ENCODE assay signal across 9 cellular contexts in the genomic region with DNA sequence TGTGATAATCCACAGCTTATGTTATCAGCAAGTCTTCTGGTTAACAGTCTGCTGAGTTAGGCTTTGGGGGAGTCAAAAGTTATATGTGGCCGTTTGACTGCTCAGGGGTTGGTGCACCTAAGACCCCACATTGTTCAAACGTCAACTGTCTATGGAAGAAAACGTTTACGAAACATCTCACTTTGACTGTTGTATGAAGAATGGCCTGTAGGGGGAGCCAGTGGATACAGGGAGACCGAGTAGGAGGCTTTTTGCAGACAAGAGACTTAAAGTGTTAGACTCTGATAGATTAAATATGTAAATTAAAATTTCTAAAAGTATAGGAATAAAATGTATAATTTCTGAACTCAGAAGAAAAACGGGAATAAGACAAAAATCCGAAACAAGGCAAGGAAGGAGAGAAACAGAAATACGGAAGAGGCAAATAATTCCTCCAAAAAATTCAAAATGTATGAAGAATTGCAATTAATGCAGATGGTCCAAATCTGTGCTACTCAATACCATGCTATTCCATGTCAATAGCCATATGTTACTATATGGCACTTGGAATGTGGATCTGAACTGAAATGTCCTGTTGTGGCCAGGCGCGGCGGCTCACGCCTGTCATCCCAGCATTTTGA. TPM values are rescaled to one million over a fixed set of nuclear protein-coding genes. Genes with fewer than 3 reads are reported as not detected.
A peak's percentile ranks its signal among the peaks of the same experiment; 100 is the strongest.
DNase-seq lines count a peak whose midpoint lies in the region; ATAC-seq and TF ChIP-seq lines count a peak whose summit lies in the region.
"Had no signal": no experiment of that assay in that cellular context is flagged by ENCODE, and none has a peak within 500 bp of the region (broad histone marks: within the 10 kb centered on the region; RNA-seq: fewer than 3 reads in every experiment).

No MANE protein-coding gene starts in this region.

- TF ChIP-seq CTCF in RWPE2 (IDR thresholded peaks at IDR 0.05; ENCODE audit: poor library complexity, severe bottlenecking) (peak; percentile 85), osteoblast (IDR thresholded peaks at IDR 0.05; ENCODE audit: extremely low read depth, low read depth, low read length) (peak; percentile 85), transverse colon (IDR thresholded peaks at IDR 0.05) (peak; percentile 78 to 87 (median 84))

- in situ Hi-C loops in transverse colon (cut with MboI; ENCODE audit: low pct_ligation_motif_present in 1 of 4, low pct_unique_long_range_greater_than_20kb in 1 of 4, low sequenced_read_pairs in 3 of 4): loop anchor here (10.0 to 25.0 kb wide), 5 partner anchors 117 to 243 kb away; partner anchors contain the start of gene TUBB4A (in 1 of the 4)

- no peak overlapping the region for H3K27ac Mint-ChIP-seq in activated T-helper 2 cell treated with anti-CD3 and anti-CD28 coated beads, Interferon-gamma antibody, Interleukin-2, Interleukin-4, amounts not matched to agents 10 μg/mL and 5 μg/mL and 100 μg/mL, durations not matched to agents 14 hours and 24 hours and 36 hours
- H3K27ac Mint-ChIP-seq: dendritic cell treated with granulocyte-macrophage colony-stimulating factor and Interleukin-4, amounts not matched to agents 40 ng/mL and 50 ng/mL, for 4 days had no signal

- H3K27me3 Mint-ChIP-seq in activated T-helper 2 cell treated with anti-CD3 and anti-CD28 coated beads, Interferon-gamma antibody, Interleukin-2, Interleukin-4, amounts not matched to agents 10 μg/mL and 5 μg/mL and 100 μg/mL, durations not matched to agents 14 hours and 24 hours and 36 hours (ENCODE audit: low read depth): peaks cover 2% of the 10 kb centered on the region

- TF ChIP-seq EP300 in transverse colon (IDR thresholded peaks at IDR 0.05; ENCODE audit: low read depth): no peak

- peaks cover 6% of the 10 kb centered on the region for H3K9me3 Mint-ChIP-seq in activated T-helper 2 cell treated with anti-CD3 and anti-CD28 coated beads, Interferon-gamma antibody, Interleukin-2, Interleukin-4, amounts not matched to agents 10 μg/mL and 5 μg/mL and 100 μg/mL, durations not matched to agents 14 hours and 24 hours and 36 hours

- H2AFZ ChIP-seq in osteoblast (ENCODE audit: low read length): no peak overlapping the region

- intact Hi-C loops in activated T-helper 2 cell treated with anti-CD3 and anti-CD28 coated beads, Interferon-gamma antibody, Interleukin-2, Interleukin-4, amounts not matched to agents 10 μg/mL and 5 μg/mL and 100 μg/mL, durations not matched to agents 14 hours and 24 hours and 36 hours (cut with micrococcal nuclease): loop anchor here (1.0 to 2.0 kb wide), 4 partner anchors 15 to 231 kb away; no protein-coding TSS in a partner anchor
- intact Hi-C loops in transverse colon (cut with DNase I; ENCODE audit: low total_unique reads): loop anchor here (5.0 kb wide), 1 partner anchor 230 kb away; no protein-coding TSS in a partner anchor

- H3K4me1 Mint-ChIP-seq in activated T-helper 2 cell treated with anti-CD3 and anti-CD28 coated beads, Interferon-gamma antibody, Interleukin-2, Interleukin-4, amounts not matched to agents 10 μg/mL and 5 μg/mL and 100 μg/mL, durations not matched to agents 14 hours and 24 hours and 36 hours (ENCODE audit: low read depth): peaks cover 25% of the 10 kb centered on the region

- H3K27me3 ChIP-seq in RWPE2 (ENCODE audit: insufficient read depth, poor library complexity, severe bottlenecking) (no peaks in the 10 kb centered on the region), osteoblast (ENCODE audit: insufficient read depth, low read length) (no peaks in the 10 kb centered on the region), transverse colon (peaks cover 5% of the 10 kb centered on the region)

- H3K36me3 Mint-ChIP-seq in activated T-helper 2 cell treated with anti-CD3 and anti-CD28 coated beads, Interferon-gamma antibody, Interleukin-2, Interleukin-4, amounts not matched to agents 10 μg/mL and 5 μg/mL and 100 μg/mL, durations not matched to agents 14 hours and 24 hours and 36 hours (ENCODE audit: low read depth): peaks cover 3% of the 10 kb centered on the region

- no peak for TF ChIP-seq POLR2A in transverse colon (IDR thresholded peaks at IDR 0.05)

- ATAC-seq in RWPE2 (ENCODE audit: low read depth): no peak
- ATAC-seq in HG03095 (IDR thresholded peaks at IDR 0.05; ENCODE audit: unreplicated experiment): no peak

- H3K9me3 ChIP-seq in RWPE2 (ENCODE audit: severe bottlenecking): no peaks in the 10 kb centered on the region
- H3K9me3 ChIP-seq in osteoblast (ENCODE audit: low read depth, low read length): no peaks in the 10 kb centered on the region
- no peaks in the 10 kb centered on the region for H3K9me3 ChIP-seq in transverse colon

- no peaks in the 10 kb centered on the region for H4K20me1 ChIP-seq in osteoblast (ENCODE audit: insufficient read depth, low read length)

- DNase-seq in Daoy (ENCODE audit: low read depth) (peak; percentile 72), LHCN-M2 (ENCODE audit: low read depth) (peak; percentile 63), RWPE2 (ENCODE audit: low spot score) (no peak), foreskin melanocyte (peak; percentile 62), osteoblast (ENCODE audit: insufficient read length, low spot score, missing footprints) (peak; percentile 73), transverse colon (peak; percentile 77)
- peak; percentile 71 for DNase-seq in activated T-helper 2 cell treated with anti-CD3 and anti-CD28 coated beads, Interferon-gamma antibody, Interleukin-2, Interleukin-4, amounts not matched to agents 10 μg/mL and 5 μg/mL and 100 μg/mL, durations not matched to agents 14 hours and 24 hours and 36 hours (ENCODE audit: low spot score)

- H3K36me3 ChIP-seq in RWPE2 (ENCODE audit: low read depth) (no peaks in the 10 kb centered on the region), osteoblast (ENCODE audit: insufficient read depth, low read length) (no peaks in the 10 kb centered on the region), transverse colon (no peaks in the 10 kb centered on the region)

- no peak overlapping the region for H3K27ac ChIP-seq in RWPE2 (ENCODE audit: poor library complexity, severe bottlenecking)
- H3K27ac ChIP-seq in osteoblast (ENCODE audit: low read depth, low read length): no peak overlapping the region
- H3K27ac ChIP-seq in transverse colon: no peak overlapping the region

- no peak overlapping the region for H3K4me3 Mint-ChIP-seq in activated T-helper 2 cell treated with anti-CD3 and anti-CD28 coated beads, Interferon-gamma antibody, Interleukin-2, Interleukin-4, amounts not matched to agents 10 μg/mL and 5 μg/mL and 100 μg/mL, durations not matched to agents 14 hours and 24 hours and 36 hours (ENCODE audit: low read depth)
- H3K4me3 Mint-ChIP-seq: dendritic cell treated with granulocyte-macrophage colony-stimulating factor and Interleukin-4, amounts not matched to agents 40 ng/mL and 50 ng/mL, for 4 days had no signal

- H3K4me1 ChIP-seq in RWPE2 (ENCODE audit: insufficient read depth, poor library complexity, severe bottlenecking): no peaks in the 10 kb centered on the region
- H3K4me1 ChIP-seq in osteoblast (ENCODE audit: insufficient read depth, low read length): no peaks in the 10 kb centered on the region
- no peaks in the 10 kb centered on the region for H3K4me1 ChIP-seq in transverse colon

- no peak overlapping the region for H3K4me2 ChIP-seq in osteoblast (ENCODE audit: insufficient read depth, low read length)

- no peaks in the 10 kb centered on the region for H3K79me2 ChIP-seq in osteoblast (ENCODE audit: insufficient read depth, low read length)

- WGBS in transverse colon (ENCODE audit: low coverage in 1 of 2), 2 donors: 39 to 43% methylated on average over 12 of the region's 12 CpGs

- H3K4me3 ChIP-seq in RWPE2 (ENCODE audit: severe bottlenecking): no peak overlapping the region
- H3K4me3 ChIP-seq in osteoblast (ENCODE audit: insufficient read depth, low read length): no peak overlapping the region
- no peak overlapping the region for H3K4me3 ChIP-seq in transverse colon

RNA-seq across cellular contexts. Expression of gene TNFSF14, which starts 37.8 kb away (rescaled TPM):
- 0.33 TPM in 1 of 2 replicates, not detected in the other for total RNA-seq in Daoy (2014; rRNA removed; shearing (Covaris generic))
- total RNA-seq in LHCN-M2 (2014; rRNA removed) (not detected in 2 replicates), osteoblast (not detected in 2 replicates), transverse colon (under 1 TPM in 2 of 4 donors, not detected in 2; 0.27 to 0.48 TPM)
- polyA plus RNA-seq in LHCN-M2 (2012): not detected
- 99.5 and 102 TPM in 2 replicates for total RNA-seq in activated T-helper 2 cell treated with anti-CD3 and anti-CD28 coated beads, Interferon-gamma antibody, Interleukin-2, Interleukin-4, amounts not matched to agents 10 μg/mL and 5 μg/mL and 100 μg/mL, durations not matched to agents 14 hours and 24 hours and 36 hours

RNA-seq across cellular contexts. Expression of gene CD70, which starts 41.2 kb away (rescaled TPM):
- 62.8 and 65.4 TPM in 2 replicates for total RNA-seq in Daoy (2014; rRNA removed; shearing (Covaris generic))
- total RNA-seq in LHCN-M2 (2014; rRNA removed) (3.3 and 6.5 TPM in 2 replicates), osteoblast (0.29 TPM in 1 of 2 replicates, not detected in the other), transverse colon (not detected)
- 1.3 TPM for polyA plus RNA-seq in LHCN-M2 (2012)
- total RNA-seq in activated T-helper 2 cell treated with anti-CD3 and anti-CD28 coated beads, Interferon-gamma antibody, Interleukin-2, Interleukin-4, amounts not matched to agents 10 μg/mL and 5 μg/mL and 100 μg/mL, durations not matched to agents 14 hours and 24 hours and 36 hours: 85.5 and 88.7 TPM in 2 replicates

Comparison
In these comparisons a context has a peak if more than half of its experiments do, and no peak if none do; other contexts are left out.
1. RNA of gene TNFSF14, which starts 37.8 kb away (total RNA-seq): 99.5 to 102 TPM in activated T-helper 2 cell treated with anti-CD3 and anti-CD28 coated beads, Interferon-gamma antibody, Interleukin-2, Interleukin-4, amounts not matched to agents 10 μg/mL and 5 μg/mL and 100 μg/mL, durations not matched to agents 14 hours and 24 hours and 36 hours; 0.27 to 0.48 TPM in transverse colon, 0.33 TPM in Daoy, not detected in LHCN-M2 and not detected in osteoblast; every median in the first group is over 10 times any median in the second.
2. Peak in every context shown above with its lines, with median percentiles within 50 percentile points of each other: CTCF ChIP-seq.